In the genomic region with DNA sequence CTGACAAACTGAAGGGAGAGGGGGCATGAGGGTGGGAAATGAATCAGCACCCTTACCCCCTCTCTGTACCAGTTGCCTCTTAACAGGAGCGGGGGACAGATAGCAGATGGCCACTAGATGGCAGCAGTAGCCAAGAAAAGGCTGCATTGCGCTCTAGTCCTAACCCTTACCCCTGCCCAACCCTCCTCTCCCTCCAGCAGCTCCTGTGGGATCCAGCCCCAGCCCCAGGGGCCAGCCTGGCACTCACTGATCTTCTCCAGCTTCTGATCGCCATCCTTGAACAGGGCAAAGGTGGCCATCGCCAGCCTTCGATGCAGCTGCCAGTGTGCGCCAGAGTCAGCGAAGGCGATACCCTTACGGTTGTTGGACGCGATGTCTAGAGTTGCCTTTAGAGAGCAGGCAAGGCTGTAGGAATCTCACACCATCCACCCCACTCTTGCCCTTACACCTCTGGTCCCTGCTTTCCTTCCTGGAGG, we compare ENCODE assay signal across 9 cellular contexts. TPM values are rescaled to one million over a fixed set of nuclear protein-coding genes. Genes with fewer than 3 reads are reported as not detected.
DNase-seq lines count a peak whose midpoint lies in the region; ATAC-seq and TF ChIP-seq lines count a peak whose summit lies in the region.
"Had no signal": no experiment of that assay in that cellular context is flagged by ENCODE, and none has a peak within 500 bp of the region (broad histone marks: within the 10 kb centered on the region; RNA-seq: fewer than 3 reads in every experiment).

No MANE protein-coding gene starts in this region.

- H3K4me1 ChIP-seq in endodermal cell (ENCODE audit: control insufficient read depth, insufficient read depth, low read length), result no peaks in the 10 kb centered on the region

- no peak for ATAC-seq in GM19328 (IDR thresholded peaks at IDR 0.05; ENCODE audit: unreplicated experiment)

- H3K36me3 Mint-ChIP-seq in endodermal cell (ENCODE audit: low read depth), result peaks cover 5% of the 10 kb centered on the region
- H3K36me3 Mint-ChIP-seq in mesothelial cell of epicardium, result peaks cover 12% of the 10 kb centered on the region

- H3K27ac Mint-ChIP-seq in endodermal cell (no peak overlapping the region), mesothelial cell of epicardium (no peak overlapping the region)

- H3K27me3 Mint-ChIP-seq in endodermal cell (ENCODE audit: insufficient read depth) (peaks cover 7% of the 10 kb centered on the region), mesothelial cell of epicardium (ENCODE audit: low read depth) (peaks cover 5% of the 10 kb centered on the region)

- 71% methylated on average over 3 to 11 of the region's 11 CpGs for WGBS in endodermal cell (ENCODE audit: insufficient coverage in 1 of 2, insufficient read length in 1 of 2), 2 experiments

- peaks cover 9% of the 10 kb centered on the region for H3K9me3 ChIP-seq in endodermal cell (ENCODE audit: control insufficient read depth, low read length)

- H3K4me3 ChIP-seq in endodermal cell (ENCODE audit: low read length), result no peak overlapping the region

- TF ChIP-seq CTCF in endodermal cell (conservative IDR thresholded peaks at IDR 0.05) (peak; percentile 95), mesothelial cell of epicardium (IDR thresholded peaks at IDR 0.05; ENCODE audit: unreplicated experiment) (peak; percentile 67)

- H3K27me3 ChIP-seq in endodermal cell (ENCODE audit: control insufficient read depth, insufficient read depth, low read length, poor library complexity, severe bottlenecking), result no peaks in the 10 kb centered on the region

- H3K36me3 ChIP-seq in endodermal cell (ENCODE audit: control insufficient read depth, insufficient read depth, low read length), result no peaks in the 10 kb centered on the region

- H3K4me1 Mint-ChIP-seq in endodermal cell, result no peaks in the 10 kb centered on the region
- H3K4me1 Mint-ChIP-seq in mesothelial cell of epicardium, result peaks cover 5% of the 10 kb centered on the region

- H3K27ac ChIP-seq in endodermal cell (ENCODE audit: low read depth, low read length), result no peak overlapping the region

- DNase-seq in ELR (ENCODE audit: low read depth) (peak; percentile 81), HT-29 (ENCODE audit: low spot score) (peak; percentile 90), NOMO-1 treated with DMSO at 0.1 percent for 48 hours (lab: John Stamatoyannopoulos, UW; ENCODE audit: unreplicated experiment) (peak; percentile 72), endodermal cell (peak; percentile 95), mesothelial cell of epicardium (ENCODE audit: low spot score in 2 of 2, unreplicated experiment in 2 of 2) (peak; percentile 62 to 81)
- DNase-seq in activated CD8-positive, alpha-beta memory T cell treated with anti-CD3 and anti-CD28 coated beads for 4 hours (ENCODE audit: low read depth in 2 of 2), result peak; percentile 39 to 55
- peak; percentile 54 for DNase-seq in stimulated activated CD8-positive, alpha-beta memory T cell treated with anti-CD3 and anti-CD28 coated beads, Interleukin-4, amount 100 ng/mL, for 24 hours (ENCODE audit: low read depth)

- H3K4me3 Mint-ChIP-seq in endodermal cell (no peak overlapping the region), mesothelial cell of epicardium (no peak overlapping the region)
- H3K4me3 Mint-ChIP-seq: dendritic cell treated with granulocyte-macrophage colony-stimulating factor and Interleukin-4, amounts not matched to agents 40 ng/mL and 50 ng/mL, for 4 days had no signal

- H3K9me3 Mint-ChIP-seq in endodermal cell (peaks cover 25% of the 10 kb centered on the region), mesothelial cell of epicardium (peaks cover 22% of the 10 kb centered on the region)

- H3K9ac ChIP-seq in endodermal cell (ENCODE audit: extremely low read depth, low read length, poor library complexity, severe bottlenecking), result no peak overlapping the region

RNA-seq across cellular contexts. Expression of a gene that starts 2.2 kb away (rescaled TPM):
- total RNA-seq in HT-29 (2014; rRNA removed; shearing (Covaris generic)), result not detected in 2 replicates
- total RNA-seq in endodermal cell (not detected), mesothelial cell of epicardium (0.54 to 1.1 TPM (median 0.81 TPM) in 3 replicates)
- not detected for polyA plus RNA-seq in endodermal cell (2013, experiment 1 of 2)
- not detected for polyA plus RNA-seq in endodermal cell (2013, experiment 2 of 2)

RNA-seq across cellular contexts. Expression of a gene that starts 19.0 kb away (rescaled TPM):
- total RNA-seq in HT-29 (2014; rRNA removed; shearing (Covaris generic)), result 9.4 and 10.8 TPM in 2 replicates
- total RNA-seq in endodermal cell, result 1 to 10 TPM; 5.0 to 5.7 TPM
- polyA plus RNA-seq in endodermal cell (2013, experiment 1 of 2), result 16.1 TPM
- 15.2 TPM for polyA plus RNA-seq in endodermal cell (2013, experiment 2 of 2)
- total RNA-seq in mesothelial cell of epicardium, result 17.3 to 19.9 TPM (median 19.0 TPM) in 3 replicates

RNA-seq across cellular contexts. Expression of a gene that starts 34.2 kb away (rescaled TPM):
- total RNA-seq in HT-29 (2014; rRNA removed; shearing (Covaris generic)), result not detected in 2 replicates
- total RNA-seq in endodermal cell, result 10 to 100 TPM; 10.2 to 20.9 TPM
- 19.9 TPM for polyA plus RNA-seq in endodermal cell (2013, experiment 1 of 2)
- 19.3 TPM for polyA plus RNA-seq in endodermal cell (2013, experiment 2 of 2)
- total RNA-seq in mesothelial cell of epicardium, result 8.7 to 12.8 TPM (median 8.7 TPM) in 3 replicates
